Comparison of ENCODE assay signal across 25 cellular contexts in the genomic region with DNA sequence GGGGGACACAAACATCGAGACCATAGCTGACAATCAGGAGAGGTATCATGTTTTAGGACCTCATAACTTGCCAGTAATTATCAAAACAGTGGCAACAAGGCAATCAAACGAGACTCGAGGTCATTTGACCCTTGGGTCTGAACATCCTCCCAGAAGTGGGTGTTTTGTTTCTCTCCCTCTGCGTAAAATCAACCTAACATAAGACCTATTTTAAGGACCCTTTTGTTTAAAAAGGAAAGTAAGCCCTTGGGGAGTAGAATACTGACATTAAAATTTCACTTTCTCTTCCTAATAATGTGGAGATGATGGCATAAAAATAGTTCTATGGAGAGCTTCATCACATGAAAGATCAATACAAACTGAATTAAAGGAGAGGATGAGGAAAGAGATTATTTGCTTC.
"Had no signal": no experiment of that assay in that cellular context is flagged by ENCODE, and none has a peak within 500 bp of the region (broad histone marks: within the 10 kb centered on the region; RNA-seq: fewer than 3 reads in every experiment).

No MANE protein-coding gene starts in this region.

- H3K27me3 ChIP-seq: ascending aorta, body of pancreas, SJSA1 had no signal

- FAIRE-seq: bronchial epithelial cell, RCC 7860 had no signal

- H3K4me3 ChIP-seq: ascending aorta, body of pancreas, SJSA1 had no signal

- H3K9me3 ChIP-seq: body of pancreas, SJSA1 had no signal

- H3K36me3 ChIP-seq: SJSA1 had no signal

- DNase-seq: activated CD4-positive, alpha-beta T cell treated with anti-CD3 and anti-CD28 coated beads, Interleukin-2, amount 10 ng/mL, durations not matched to agents 24 days and 14 days; activated CD4-positive, alpha-beta T cell treated with anti-CD3 and anti-CD28 coated beads, Interleukin-2, amount 50 U/mL, for 48 hours; activated CD4-positive, CD25-positive, alpha-beta regulatory T cell treated with anti-CD3 and anti-CD28 coated beads, Interleukin-2, amount 50 U/mL, for 72 hours; activated CD8-positive, alpha-beta memory T cell treated with anti-CD3 and anti-CD28 coated beads, Interleukin-2, amount 10 ng/mL, durations not matched to agents 7 days and 5 days; activated effector memory CD4-positive, alpha-beta T cell treated with anti-CD3 and anti-CD28 coated beads, Interleukin-2, amount 50 U/mL, for 16 hours; activated naive CD4-positive, alpha-beta T cell treated with Interleukin-2 at 50 U/mL for 16 hours; activated naive CD8-positive, alpha-beta T cell treated with anti-CD3 and anti-CD28 coated beads, Interleukin-2, amount 50 U/mL, for 24 hours; activated T-cell treated with anti-CD3 and anti-CD28 coated beads, Interleukin-2, amount 50 U/mL, for 4 hours; amniotic stem cell; body of pancreas; central memory CD4-positive, alpha-beta T cell; NCI-H1105 treated with DMSO at 0.1 percent for 48 hours; NCI-H1436 treated with DMSO at 0.1 percent for 48 hours; NCI-H187; NCI-H2081; NCI-H510A treated with DMSO at 0.1 percent for 48 hours; NCI-H69; SHP77; SW 1271 had no signal

- ATAC-seq: activated CD8-positive, alpha-beta memory T cell treated with anti-CD3 and anti-CD28 coated beads, Interleukin-2, amount 10 ng/mL, durations not matched to agents 7 days and 5 days; activated naive CD4-positive, alpha-beta T cell treated with anti-CD3 and anti-CD28 coated beads, Interleukin-2, amount 50 U/mL, for 72 hours; activated naive CD8-positive, alpha-beta T cell treated with anti-CD3 and anti-CD28 coated beads, Interleukin-2, amount 50 U/mL, for 24 hours; activated T-cell treated with anti-CD3 and anti-CD28 coated beads, Interleukin-2, amount 50 U/mL, for 4 hours; body of pancreas; SK-N-SH treated with all-trans-retinoic acid at 6 μM for 48 hours had no signal

- H3K4me1 ChIP-seq: ascending aorta, SJSA1 had no signal

- H3K27ac ChIP-seq: ascending aorta, body of pancreas, SJSA1 had no signal
